Comparison of ENCODE assay signal across 19 cellular contexts in the genomic region with DNA sequence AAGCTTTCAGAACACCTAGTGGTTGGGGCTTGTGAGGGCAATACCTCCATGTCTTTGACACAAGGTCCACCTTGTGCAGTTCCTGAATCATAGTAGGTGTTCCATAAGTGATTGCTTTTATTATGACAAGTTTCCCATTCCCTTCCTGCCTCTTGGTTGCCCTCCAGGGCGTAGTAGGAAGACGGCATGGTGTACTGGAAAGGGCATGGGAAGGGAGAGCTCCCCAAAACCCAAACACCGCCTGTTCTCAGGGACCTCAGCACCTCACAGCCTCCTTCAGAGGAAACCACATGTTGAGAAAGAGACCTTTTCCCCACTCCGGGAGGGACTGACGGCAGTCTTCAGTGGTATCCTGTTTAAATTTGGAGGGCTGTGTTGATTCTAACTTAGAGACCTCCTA. TPM values are rescaled to one million over a fixed set of nuclear protein-coding genes. Genes with fewer than 3 reads are reported as not detected.
A peak's percentile ranks its signal among the peaks of the same experiment; 100 is the strongest.
DNase-seq lines count a peak whose midpoint lies in the region; ATAC-seq and TF ChIP-seq lines count a peak whose summit lies in the region.
"Had no signal": no experiment of that assay in that cellular context is flagged by ENCODE, and none has a peak within 500 bp of the region (broad histone marks: within the 10 kb centered on the region; RNA-seq: fewer than 3 reads in every experiment).

No MANE protein-coding gene starts in this region.

- intact Hi-C loops in activated CD4-positive, alpha-beta T cell treated with anti-CD3 and anti-CD28 coated beads for 36 hours (cut with DNase I, micrococcal nuclease): no loop called here
- intact Hi-C loops in CD4-positive, alpha-beta T cell (cut with DNase I, micrococcal nuclease): no loop called here

- peaks cover 3% of the 10 kb centered on the region for H3K9me3 Mint-ChIP-seq in activated CD4-positive, alpha-beta T cell treated with anti-CD3 and anti-CD28 coated beads for 36 hours (ENCODE audit: low read depth)
- no peaks in the 10 kb centered on the region for H3K9me3 Mint-ChIP-seq in CD4-positive, alpha-beta T cell

- TF ChIP-seq CTCF in CD4-positive, alpha-beta T cell (IDR thresholded peaks at IDR 0.05): no peak

- H3K4me1 Mint-ChIP-seq in activated CD4-positive, alpha-beta T cell treated with anti-CD3 and anti-CD28 coated beads for 36 hours: peaks cover 94% of the 10 kb centered on the region
- peaks cover 99% of the 10 kb centered on the region for H3K4me1 Mint-ChIP-seq in CD4-positive, alpha-beta T cell (ENCODE audit: low read depth)

- CTCF ChIA-PET in activated CD4-positive, alpha-beta T cell treated with anti-CD3 and anti-CD28 coated beads for 36 hours (lab: Charles Lee): interaction anchor here (0.7 to 10.6 kb wide), 5 partner anchors 9 to 138 kb away, joined by 3 to 231 read pairs (median 133); a partner anchor contains a TSS
- CTCF ChIA-PET in CD4-positive, alpha-beta T cell (lab: Charles Lee): interaction anchor here (31.7 to 34.3 kb wide), 2 partner anchors 9 to 10 kb away, joined by 1090 read pairs; a partner anchor contains a TSS

- H3K27ac Mint-ChIP-seq in activated CD4-positive, alpha-beta T cell treated with anti-CD3 and anti-CD28 coated beads for 36 hours: peak overlapping the region; percentile 94
- H3K27ac Mint-ChIP-seq in CD4-positive, alpha-beta T cell: peak overlapping the region; percentile 98

- H3K27ac ChIP-seq in CD4-positive, alpha-beta T cell (ENCODE audit: low read depth, low read length): peak overlapping the region; percentile 96
- H3K27ac ChIP-seq: adrenal gland, dorsolateral prefrontal cortex, epithelial cell of prostate, spleen, uterus had no signal

- H3K9me3 ChIP-seq in CD4-positive, alpha-beta T cell (ENCODE audit: control insufficient read depth, low read length): no peaks in the 10 kb centered on the region
- H3K9me3 ChIP-seq: adrenal gland, spleen, uterus had no signal

- DNase-seq in activated CD4-positive, alpha-beta T cell treated with anti-CD3 and anti-CD28 coated beads for 36 hours: peak; percentile 3
- DNase-seq in activated CD4-positive, alpha-beta T cell treated with anti-CD3 and anti-CD28 coated beads for 4 hours: no peak
- no peak for DNase-seq in CD4-positive, alpha-beta T cell
- DNase-seq in activated T-cell treated with anti-CD3 and anti-CD28 coated beads, Interleukin-2, amount 50 U/mL, for 48 hours: peak; percentile 21 to 24
- peak; percentile 23 for DNase-seq in left lobe of liver (ENCODE audit: low spot score)
- DNase-seq: dorsolateral prefrontal cortex; islet precursor cell; NCI-H2029 treated with DMSO at 0.1 percent for 48 hours; NCI-H446; retina; SHP77; spleen; stimulated activated CD4-positive, alpha-beta T cell treated with anti-CD3 and anti-CD28 coated beads, Interleukin-4, amount 100 ng/mL, for 4 hours; uterus had no signal

- POLR2A ChIA-PET in activated CD4-positive, alpha-beta T cell treated with anti-CD3 and anti-CD28 coated beads for 36 hours (lab: Charles Lee): no interaction called here
- POLR2A ChIA-PET in CD4-positive, alpha-beta T cell (lab: Charles Lee): interaction anchor here (49.3 kb wide), 1 partner anchor 24 kb away, joined by 1638 read pairs; a partner anchor contains a TSS

- H3K27me3 ChIP-seq in CD4-positive, alpha-beta T cell (ENCODE audit: control insufficient read depth, insufficient read depth, low read length): no peaks in the 10 kb centered on the region
- H3K27me3 ChIP-seq: adrenal gland, dorsolateral prefrontal cortex, spleen, uterus had no signal

- peak overlapping the region; percentile 34 for H3K4me3 Mint-ChIP-seq in activated CD4-positive, alpha-beta T cell treated with anti-CD3 and anti-CD28 coated beads for 36 hours
- peak overlapping the region; percentile 78 for H3K4me3 Mint-ChIP-seq in CD4-positive, alpha-beta T cell

- no peaks in the 10 kb centered on the region for H3K27me3 Mint-ChIP-seq in activated CD4-positive, alpha-beta T cell treated with anti-CD3 and anti-CD28 coated beads for 36 hours
- H3K27me3 Mint-ChIP-seq in CD4-positive, alpha-beta T cell: no peaks in the 10 kb centered on the region

- no peak for ATAC-seq in activated CD4-positive, alpha-beta T cell treated with anti-CD3 and anti-CD28 coated beads for 36 hours
- no peak for ATAC-seq in CD4-positive, alpha-beta T cell (ENCODE audit: poor library complexity)
- ATAC-seq in left lobe of liver (no peak), HG02571 (IDR thresholded peaks at IDR 0.05; ENCODE audit: unreplicated experiment) (no peak), GM21423 (IDR thresholded peaks at IDR 0.05; ENCODE audit: unreplicated experiment) (no peak), HG03025 (IDR thresholded peaks at IDR 0.05; ENCODE audit: low FRiP score, unreplicated experiment) (no peak)

- peaks cover 72% of the 10 kb centered on the region for H3K36me3 Mint-ChIP-seq in activated CD4-positive, alpha-beta T cell treated with anti-CD3 and anti-CD28 coated beads for 36 hours (ENCODE audit: low read depth)
- peaks cover 99% of the 10 kb centered on the region for H3K36me3 Mint-ChIP-seq in CD4-positive, alpha-beta T cell (ENCODE audit: low read depth)

RNA-seq across cellular contexts. Expression of a gene that starts 21.1 kb away (rescaled TPM):
- total RNA-seq in activated CD4-positive, alpha-beta T cell treated with anti-CD3 and anti-CD28 coated beads for 36 hours: 100 to 1,000 TPM; 249 to 378 TPM
- 100 to 1,000 TPM; 660 to 678 TPM for total RNA-seq in CD4-positive, alpha-beta T cell
- total RNA-seq in left lobe of liver: 76.2 TPM

Comparison
In these comparisons a context has a peak if more than half of its experiments do, and no peak if none do; other contexts are left out.
1. DNase-seq: peak in activated CD4-positive, alpha-beta T cell treated with anti-CD3 and anti-CD28 coated beads for 36 hours (single experiment), activated T-cell treated with anti-CD3 and anti-CD28 coated beads, Interleukin-2, amount 50 U/mL, for 48 hours (2 of 2) and left lobe of liver (single experiment); none in activated CD4-positive, alpha-beta T cell treated with anti-CD3 and anti-CD28 coated beads for 4 hours (0 of 2) and CD4-positive, alpha-beta T cell (0 of 10).